ENCODE assay signal across 12 cellular contexts in genomic region chr18:74152270-74152669, GRCh38.
"Had no signal": no experiment of that assay in that cellular context is flagged by ENCODE, and none has a peak within 500 bp of the region (broad histone marks: within the 10 kb centered on the region; RNA-seq: fewer than 3 reads in every experiment).

No MANE protein-coding gene starts in this region.

- H3K27ac ChIP-seq: right lobe of liver had no signal

- H3K27ac Mint-ChIP-seq: endodermal cell; progenitor cell of endocrine pancreas; stimulated activated memory B cell treated with anti-CD40 and anti-IgM and Interleukin-4, amounts not matched to agents 10 μg/mL and 1 μg/mL and 100 μg/mL, for 72 hours had no signal

- H3K4me3 Mint-ChIP-seq: activated T-cell treated with anti-CD3 and anti-CD28 coated beads, Interleukin-2, amount 50 U/mL, for 4 hours; endodermal cell; stimulated activated memory B cell treated with anti-CD40 and anti-IgM and Interleukin-4, amounts not matched to agents 10 μg/mL and 1 μg/mL and 100 μg/mL, for 72 hours had no signal

- ATAC-seq: activated T-cell treated with anti-CD3 and anti-CD28 coated beads, Interleukin-2, amount 50 U/mL, for 4 hours; right lobe of liver; stimulated activated memory B cell treated with anti-CD40 and anti-IgM and Interleukin-4, amounts not matched to agents 10 μg/mL and 1 μg/mL and 100 μg/mL, for 72 hours had no signal

- H3K9me3 ChIP-seq: right lobe of liver had no signal

- H3K27me3 ChIP-seq: right lobe of liver had no signal

- H3K27me3 Mint-ChIP-seq: progenitor cell of endocrine pancreas; stimulated activated memory B cell treated with anti-CD40 and anti-IgM and Interleukin-4, amounts not matched to agents 10 μg/mL and 1 μg/mL and 100 μg/mL, for 72 hours had no signal

- DNase-seq: activated T-cell treated with anti-CD3 and anti-CD28 coated beads, Interleukin-2, amount 50 U/mL, for 4 hours; endodermal cell; hypothalamus; kidney glomerular epithelial cell; midbrain; occipital lobe; right lobe of liver; SHP77 treated with DMSO at 0.1 percent for 48 hours; trophoblast cell had no signal

- H3K9me3 Mint-ChIP-seq: activated T-cell treated with anti-CD3 and anti-CD28 coated beads, Interleukin-2, amount 50 U/mL, for 4 hours; endodermal cell; stimulated activated memory B cell treated with anti-CD40 and anti-IgM and Interleukin-4, amounts not matched to agents 10 μg/mL and 1 μg/mL and 100 μg/mL, for 72 hours had no signal

- H3K4me3 ChIP-seq: lung, right lobe of liver had no signal
